ENCODE assay signal across 29 cellular contexts in genomic region chr5:14380712-14381111, GRCh38.
"Had no signal": no experiment of that assay in that cellular context is flagged by ENCODE, and none has a peak within 500 bp of the region (broad histone marks: within the 10 kb centered on the region; RNA-seq: fewer than 3 reads in every experiment).

No MANE protein-coding gene starts in this region.

- ATAC-seq: activated CD4-positive, CD25-positive, alpha-beta regulatory T cell treated with anti-CD3 and anti-CD28 coated beads, Interleukin-2, amount 50 U/mL, for 24 hours; activated CD8-positive, alpha-beta memory T cell treated with anti-CD3 and anti-CD28 coated beads, Interleukin-2, amount 10 ng/mL, durations not matched to agents 7 days and 5 days had no signal

- H3K9me2 ChIP-seq: SK-N-SH had no signal

- H3K27me3 ChIP-seq: ascending aorta, SJCRH30 had no signal

- H3K27me3 Mint-ChIP-seq: activated T-cell treated with anti-CD3 and anti-CD28 coated beads, Interleukin-2, amount 50 U/mL, for 24 hours had no signal

- H3K9me3 Mint-ChIP-seq: activated naive CD4-positive, alpha-beta T cell treated with anti-CD3 and anti-CD28 coated beads, Interleukin-2, amount 50 U/mL, for 24 hours; activated T-cell treated with anti-CD3 and anti-CD28 coated beads, Interleukin-2, amount 50 U/mL, for 24 hours; activated T-helper 1 cell treated with anti-CD3 and anti-CD28 coated beads, Interleukin-12 subunit alpha, Interleukin-12 subunit beta, Interleukin-2, Interleukin-4 antibody, amounts not matched to agents 30 ng/mL and 10 ng/mL and 1 ng/mL, durations not matched to agents 14 hours and 24 hours and 36 hours; brain; central memory CD8-positive, alpha-beta T cell had no signal

- H3K9me3 ChIP-seq: ascending aorta, SJCRH30, SK-N-SH had no signal

- H3K9ac ChIP-seq: KMS-11, SK-N-SH had no signal

- H3K4me1 Mint-ChIP-seq: activated naive CD4-positive, alpha-beta T cell treated with anti-CD3 and anti-CD28 coated beads, Interleukin-2, amount 50 U/mL, for 24 hours; central memory CD8-positive, alpha-beta T cell had no signal

- H3K27ac ChIP-seq: ascending aorta, KMS-11, RWPE1, SJCRH30, WERI-Rb-1 had no signal

- H3K36me3 Mint-ChIP-seq: activated CD8-positive, alpha-beta memory T cell treated with anti-CD3 and anti-CD28 coated beads, Interleukin-2, amount 10 ng/mL, durations not matched to agents 7 days and 5 days had no signal

- H3K4me2 ChIP-seq: KMS-11, SK-N-SH had no signal

- H3K4me1 ChIP-seq: ascending aorta, SJCRH30 had no signal

- H3K4me3 Mint-ChIP-seq: activated CD8-positive, alpha-beta memory T cell treated with anti-CD3 and anti-CD28 coated beads, Interleukin-2, amount 10 ng/mL, durations not matched to agents 7 days and 5 days; activated naive CD4-positive, alpha-beta T cell treated with anti-CD3 and anti-CD28 coated beads, Interleukin-2, amount 50 U/mL, for 24 hours; activated T-cell treated with anti-CD3 and anti-CD28 coated beads, Interleukin-2, amount 50 U/mL, for 24 hours; activated T-helper 1 cell treated with anti-CD3 and anti-CD28 coated beads, Interleukin-12 subunit alpha, Interleukin-12 subunit beta, Interleukin-2, Interleukin-4 antibody, amounts not matched to agents 30 ng/mL and 10 ng/mL and 1 ng/mL, durations not matched to agents 14 hours and 24 hours and 36 hours; brain; central memory CD8-positive, alpha-beta T cell had no signal

- H3K4me3 ChIP-seq: ascending aorta, SJCRH30 had no signal

- H3K27ac Mint-ChIP-seq: activated CD8-positive, alpha-beta memory T cell treated with anti-CD3 and anti-CD28 coated beads, Interleukin-2, amount 10 ng/mL, durations not matched to agents 7 days and 5 days; activated naive CD4-positive, alpha-beta T cell treated with anti-CD3 and anti-CD28 coated beads, Interleukin-2, amount 50 U/mL, for 24 hours; activated T-cell treated with anti-CD3 and anti-CD28 coated beads, Interleukin-2, amount 50 U/mL, for 24 hours; activated T-helper 1 cell treated with anti-CD3 and anti-CD28 coated beads, Interleukin-12 subunit alpha, Interleukin-12 subunit beta, Interleukin-2, Interleukin-4 antibody, amounts not matched to agents 30 ng/mL and 10 ng/mL and 1 ng/mL, durations not matched to agents 14 hours and 24 hours and 36 hours had no signal

- DNase-seq: activated CD4-positive, alpha-beta T cell treated with anti-CD3 and anti-CD28 coated beads for 4 hours; activated CD4-positive, alpha-beta T cell treated with anti-CD3 and anti-CD28 coated beads, Interleukin-2, amount 50 U/mL, for 4 hours; activated CD8-positive, alpha-beta memory T cell treated with anti-CD3 and anti-CD28 coated beads, Interleukin-2, amount 10 ng/mL, durations not matched to agents 7 days and 5 days; activated effector memory CD4-positive, alpha-beta T cell treated with Interleukin-2 at 50 U/mL for 16 hours; activated naive CD4-positive, alpha-beta T cell; activated T-cell treated with anti-CD3 and anti-CD28 coated beads, Interleukin-2, amount 50 U/mL, for 24 hours; amniotic stem cell; NCI-H1092; NCI-H1417; NCI-H1694; NCI-H2029; NCI-H2107; NCI-H2171 treated with DMSO at 0.1 percent for 48 hours; NCI-H226; NCI-H526 treated with DMSO at 0.1 percent for 48 hours; NCI-H82; Right ventricle myocardium superior; SJCRH30; SK-N-SH; T-helper 1 cell; WERI-Rb-1 had no signal
